ENCODE assay signal across 18 cellular contexts in genomic region chrX:65522739-65523372, GRCh38. TPM values are rescaled to one million over a fixed set of nuclear protein-coding genes. Genes with fewer than 3 reads are reported as not detected.
DNase-seq lines count a peak whose midpoint lies in the region; ATAC-seq, FAIRE-seq and TF ChIP-seq lines count a peak whose summit lies in the region.
"Had no signal": no experiment of that assay in that cellular context is flagged by ENCODE, and none has a peak within 500 bp of the region (broad histone marks: within the 10 kb centered on the region; RNA-seq: fewer than 3 reads in every experiment).

No MANE protein-coding gene starts in this region.

- ATAC-seq in GM21515 (IDR thresholded peaks at IDR 0.05; ENCODE audit: unreplicated experiment) (no peak), HG02870 (IDR thresholded peaks at IDR 0.05; ENCODE audit: unreplicated experiment) (no peak), HG02885 (IDR thresholded peaks at IDR 0.05; ENCODE audit: poor library complexity, unreplicated experiment) (no peak)
- ATAC-seq: left ventricle myocardium superior had no signal

- peak overlapping the region in 6 of 11 experiments; percentile 4 to 56 (median 24); a peak in 3 of 22 replicates for H3K27ac ChIP-seq in BLaER1 treated with 17β-estradiol and CSF1 and Interleukin-3, amounts not matched to agents 10 nM and 100 nM
- H3K27ac ChIP-seq in astrocyte (ENCODE audit: low read depth, low read length): no peak overlapping the region
- H3K27ac ChIP-seq: epithelial cell of prostate, testis, VCaP had no signal

- H3K79me2 ChIP-seq in astrocyte (ENCODE audit: insufficient read depth, low read length): no peaks in the 10 kb centered on the region

- H3K9me3 Mint-ChIP-seq in astrocyte (ENCODE audit: unreplicated experiment): no peaks in the 10 kb centered on the region
- H3K9me3 Mint-ChIP-seq: central memory CD8-positive, alpha-beta T cell had no signal

- no peaks in the 10 kb centered on the region for H3K27me3 Mint-ChIP-seq in astrocyte (ENCODE audit: low read depth, unreplicated experiment)
- H3K27me3 Mint-ChIP-seq: central memory CD8-positive, alpha-beta T cell; progenitor cell of endocrine pancreas had no signal

- no peaks in the 10 kb centered on the region for H3K9me3 ChIP-seq in BLaER1 treated with 17β-estradiol and CSF1 and Interleukin-3, amounts not matched to agents 10 nM and 100 nM (replicated peaks in 1 of 11)
- H3K9me3 ChIP-seq in astrocyte (ENCODE audit: insufficient read depth, low read depth, low read length): no peaks in the 10 kb centered on the region
- H3K9me3 ChIP-seq: testis had no signal

- H3K27ac Mint-ChIP-seq in astrocyte (ENCODE audit: unreplicated experiment): peak overlapping the region; percentile 42
- H3K27ac Mint-ChIP-seq: progenitor cell of endocrine pancreas had no signal

- no peak overlapping the region for H3K4me3 ChIP-seq in BLaER1 treated with 17β-estradiol and CSF1 and Interleukin-3, amounts not matched to agents 10 nM and 100 nM
- H3K4me3 ChIP-seq in astrocyte (ENCODE audit: insufficient read depth, low read depth, low read length): no peak overlapping the region
- H3K4me3 ChIP-seq: testis had no signal

- H3K36me3 Mint-ChIP-seq in astrocyte (ENCODE audit: low read depth, unreplicated experiment): peaks cover 14% of the 10 kb centered on the region

- H4K20me1 ChIP-seq in BLaER1 treated with 17β-estradiol and CSF1 and Interleukin-3, amounts not matched to agents 10 nM and 100 nM: peaks cover 0 to 13% (median 3%) of the 10 kb centered on the region in 11 experiments; a peak in 12 of 22 replicates
- H4K20me1 ChIP-seq in astrocyte (ENCODE audit: insufficient read depth, low read length): no peaks in the 10 kb centered on the region

- no peak overlapping the region for H2AFZ ChIP-seq in astrocyte (ENCODE audit: low read depth, low read length)

- peaks cover 17 to 75% (median 37%) of the 10 kb centered on the region in 11 experiments; a peak in 21 of 22 replicates for H3K27me3 ChIP-seq in BLaER1 treated with 17β-estradiol and CSF1 and Interleukin-3, amounts not matched to agents 10 nM and 100 nM
- H3K27me3 ChIP-seq in astrocyte (ENCODE audit: insufficient read depth, low read length): no peaks in the 10 kb centered on the region
- H3K27me3 ChIP-seq: testis had no signal

- H3K4me1 ChIP-seq in BLaER1 treated with 17β-estradiol and CSF1 and Interleukin-3, amounts not matched to agents 10 nM and 100 nM: peaks cover 0 to 27% (median 14%) of the 10 kb centered on the region in 10 experiments; a peak in 15 of 20 replicates
- H3K4me1 ChIP-seq in astrocyte (ENCODE audit: insufficient read depth, low read length): no peaks in the 10 kb centered on the region
- H3K4me1 ChIP-seq: testis had no signal

- no peak for TF ChIP-seq CTCF in astrocyte (IDR thresholded peaks at IDR 0.05; ENCODE audit: insufficient read depth, low read depth, low read length)

- peak; percentile 29 for DNase-seq in KBM-7
- DNase-seq in astrocyte (ENCODE audit: low read depth): peak; percentile 19
- DNase-seq in glomerular visceral epithelial cell (ENCODE audit: extremely low spot score): peak; percentile 19
- no peak for DNase-seq in NCI-H345 (lab: John Stamatoyannopoulos, UW)
- DNase-seq: activated CD8-positive, alpha-beta memory T cell treated with anti-CD3 and anti-CD28 coated beads for 24 hours; C1 segment of cervical spinal cord; left ventricle myocardium superior; NCI-H446 treated with DMSO at 0.1 percent for 48 hours; testis had no signal

- peaks cover 10% of the 10 kb centered on the region for H3K4me1 Mint-ChIP-seq in astrocyte (ENCODE audit: low read depth, unreplicated experiment)
- H3K4me1 Mint-ChIP-seq: central memory CD8-positive, alpha-beta T cell had no signal

- in situ Hi-C loops in KBM-7 (cut with MboI; ENCODE audit: low pct_unique_long_range_greater_than_20kb, low sequenced_read_pairs): no loop called here

- H3K9ac ChIP-seq in BLaER1 treated with 17β-estradiol and CSF1 and Interleukin-3, amounts not matched to agents 10 nM and 100 nM: no peak overlapping the region; a peak in 2 of 22 replicates
- H3K9ac ChIP-seq in astrocyte (ENCODE audit: low read length): no peak overlapping the region

- H3K4me3 Mint-ChIP-seq in astrocyte (ENCODE audit: unreplicated experiment): no peak overlapping the region
- H3K4me3 Mint-ChIP-seq: central memory CD8-positive, alpha-beta T cell had no signal

- peak; percentile 97 for FAIRE-seq in astrocyte (lab: Jason Lieb, UNC)
- FAIRE-seq: GM12891 had no signal

- peaks cover 41 to 93% (median 80%) of the 10 kb centered on the region in 11 experiments for H3K36me3 ChIP-seq in BLaER1 treated with 17β-estradiol and CSF1 and Interleukin-3, amounts not matched to agents 10 nM and 100 nM
- peaks cover 4% of the 10 kb centered on the region for H3K36me3 ChIP-seq in astrocyte (ENCODE audit: insufficient read depth, low read length)

- peak overlapping the region in 7 of 11 experiments; percentile 5 to 65 (median 29); a peak in 11 of 22 replicates for H3K4me2 ChIP-seq in BLaER1 treated with 17β-estradiol and CSF1 and Interleukin-3, amounts not matched to agents 10 nM and 100 nM
- H3K4me2 ChIP-seq in astrocyte (ENCODE audit: low read length): no peak overlapping the region

RNA-seq across cellular contexts. Expression of gene LAS1L, which starts 11.7 kb away (rescaled TPM):
- total RNA-seq in astrocyte: 28.8 and 35.4 TPM in 2 replicates
